ENCODE assay signal across 2 cellular contexts in genomic region chr17:7176107-7176851, GRCh38.
TF ChIP-seq lines count a peak whose summit lies in the region.

No MANE protein-coding gene starts in this region.

TF ChIP-seq in GM23338, 12 proteins besides CTCF, POLR2A, EP300 and RAD21:
- no peak for TF ChIP-seq CREB1 (CRISPR knock-in tag; IDR thresholded peaks at IDR 0.05; ENCODE audit: low read depth)
- TF ChIP-seq EZH2 (IDR thresholded peaks at IDR 0.05; ENCODE audit: low read depth, unreplicated experiment), result no peak
- TF ChIP-seq ZNF331 (CRISPR knock-in tag; IDR thresholded peaks at IDR 0.05; ENCODE audit: low read depth), result no peak
- TF ChIP-seq ETS1 (IDR thresholded peaks at IDR 0.05), result no peak
- no peak for TF ChIP-seq ZNF114 (CRISPR knock-in tag; IDR thresholded peaks at IDR 0.05)
- TF ChIP-seq JUNB (IDR thresholded peaks at IDR 0.05; ENCODE audit: unreplicated experiment), result no peak
- no peak for TF ChIP-seq EZH2phosphoT487 (IDR thresholded peaks at IDR 0.05; ENCODE audit: unreplicated experiment)
- TF ChIP-seq NANOG (IDR thresholded peaks at IDR 0.05; ENCODE audit: borderline replicate concordance), result no peak
- no peak for TF ChIP-seq ZNF462 (CRISPR knock-in tag; IDR thresholded peaks at IDR 0.05)
- no peak for TF ChIP-seq STAT1 (IDR thresholded peaks at IDR 0.05; ENCODE audit: unreplicated experiment)
- no peak for TF ChIP-seq REST (IDR thresholded peaks at IDR 0.05; ENCODE audit: unreplicated experiment)
- no peak for TF ChIP-seq POLR2AphosphoS5 (IDR thresholded peaks at IDR 0.05; ENCODE audit: low read depth)

TF ChIP-seq in K562, 482 proteins besides CTCF, POLR2A, EP300 and RAD21:
- TF ChIP-seq KHSRP (IDR thresholded peaks at IDR 0.05) (no peak), FOXK2 (conservative IDR thresholded peaks at IDR 0.05 in 1 of 2, IDR thresholded peaks at IDR 0.05 in 1 of 2; ENCODE audit: low read depth in 2 of 2) (0 out of 4 replicates have a peak, but pooled peaks of 1 of the 2 experiments have one; percentile 8), ZNF766 (CRISPR knock-in tag; conservative IDR thresholded peaks at IDR 0.05) (no peak), ZNF717 (CRISPR knock-in tag; IDR thresholded peaks at IDR 0.05) (no peak), ZBTB5 (IDR thresholded peaks at IDR 0.05) (0 out of 2 replicates have a peak, but pooled peaks have one; percentile 39)
